ENCODE assay signal across 11 cellular contexts in genomic region chr4:53640576-53641459, GRCh38. TPM values are rescaled to one million over a fixed set of nuclear protein-coding genes. Genes with fewer than 3 reads are reported as not detected.
DNase-seq lines count a peak whose midpoint lies in the region; ATAC-seq and TF ChIP-seq lines count a peak whose summit lies in the region.
"Had no signal": no experiment of that assay in that cellular context is flagged by ENCODE, and none has a peak within 500 bp of the region (broad histone marks: within the 10 kb centered on the region; RNA-seq: fewer than 3 reads in every experiment).

No MANE protein-coding gene starts in this region.

- ATAC-seq in HG02763 (IDR thresholded peaks at IDR 0.05; ENCODE audit: unreplicated experiment), result peak; percentile 69
- ATAC-seq in activated T-cell treated with anti-CD3 and anti-CD28 coated beads, Interleukin-2, amount 50 U/mL, for 4 hours, result no peak
- ATAC-seq: A549 had no signal

- no peak for TF ChIP-seq CTCF in retinal pigment epithelial cell (conservative IDR thresholded peaks at IDR 0.05; ENCODE audit: low read depth, low read length)

- no peaks in the 10 kb centered on the region for H3K36me3 Mint-ChIP-seq in activated T-cell treated with anti-CD3 and anti-CD28 coated beads, Interleukin-2, amount 50 U/mL, for 4 hours (ENCODE audit: insufficient read depth)

- no peaks in the 10 kb centered on the region for H3K9me3 Mint-ChIP-seq in activated T-cell treated with anti-CD3 and anti-CD28 coated beads, Interleukin-2, amount 50 U/mL, for 4 hours

- no peak overlapping the region for H3K4me3 Mint-ChIP-seq in activated T-cell treated with anti-CD3 and anti-CD28 coated beads, Interleukin-2, amount 50 U/mL, for 4 hours

- DNase-seq in NCI-H1436 (lab: John Stamatoyannopoulos, UW) (peak; percentile 25), NCI-H1436 treated with DMSO at 0.1 percent for 48 hours (lab: John Stamatoyannopoulos, UW) (no peak), NCI-H2107 (lab: John Stamatoyannopoulos, UW) (peak; percentile 6), retinal pigment epithelial cell (ENCODE audit: low read depth) (peak; percentile 31), glomerular visceral epithelial cell (ENCODE audit: extremely low spot score) (no peak), putamen (ENCODE audit: low spot score) (no peak)
- DNase-seq in activated T-cell treated with anti-CD3 and anti-CD28 coated beads, Interleukin-2, amount 50 U/mL, for 4 hours, result no peak

- no peaks in the 10 kb centered on the region for H3K27me3 Mint-ChIP-seq in activated T-cell treated with anti-CD3 and anti-CD28 coated beads, Interleukin-2, amount 50 U/mL, for 4 hours (ENCODE audit: low read depth)

- no peaks in the 10 kb centered on the region for H3K4me1 Mint-ChIP-seq in activated T-cell treated with anti-CD3 and anti-CD28 coated beads, Interleukin-2, amount 50 U/mL, for 4 hours (ENCODE audit: low read depth)

- H3K4me3 ChIP-seq in retinal pigment epithelial cell (ENCODE audit: low read length), result no peak overlapping the region
- H3K4me3 ChIP-seq: A549, ascending aorta had no signal

RNA-seq across cellular contexts. Expression of gene LNX1, which starts 49.5 kb away (rescaled TPM):
- under 1 TPM in 1 of 3 donors, not detected in 2; 0.05 TPM for total RNA-seq in activated T-cell treated with anti-CD3 and anti-CD28 coated beads, Interleukin-2, amount 50 U/mL, for 4 hours
- total RNA-seq: T-helper 1 cell treated with Interleukin-12 subunit alpha and Interleukin-12 subunit beta and Interleukin-4 antibody, amounts not matched to agents 30 ng/mL and 1 ng/mL, for 36 hours had no signal

Comparison
In these comparisons a context has a peak if more than half of its experiments do, and no peak if none do; other contexts are left out.
1. DNase-seq: peak in NCI-H1436 (single experiment), NCI-H2107 (single experiment) and retinal pigment epithelial cell (single experiment); none in NCI-H1436 treated with DMSO at 0.1 percent for 48 hours (single experiment), activated T-cell treated with anti-CD3 and anti-CD28 coated beads, Interleukin-2, amount 50 U/mL, for 4 hours (single experiment), glomerular visceral epithelial cell (single experiment) and putamen (single experiment).